ENCODE assay signal across 8 cellular contexts in genomic region chr1:26541816-26542711, GRCh38. TPM values are rescaled to one million over a fixed set of nuclear protein-coding genes. Genes with fewer than 3 reads are reported as not detected.
DNase-seq lines count a peak whose midpoint lies in the region; ATAC-seq, FAIRE-seq and TF ChIP-seq lines count a peak whose summit lies in the region.

No MANE protein-coding gene starts in this region.

- peaks cover 14% of the 10 kb centered on the region for H3K79me2 ChIP-seq in DND-41 (ENCODE audit: insufficient read depth, low read length)

- H3K27ac ChIP-seq in DND-41 (ENCODE audit: low read length): peak overlapping the region; percentile 74
- H3K27ac ChIP-seq in HUES64 (ENCODE audit: low read depth, low read length): 0 out of 2 replicates have a peak overlapping the region, but pooled peaks have one; percentile 35
- H3K27ac ChIP-seq in WERI-Rb-1: peak overlapping the region; percentile 29
- peak overlapping the region; percentile 86 to 97 for H3K27ac ChIP-seq in left lung

- DNase-seq in DND-41 (peak; percentile 88), WERI-Rb-1 (peak; percentile 73), bronchial epithelial cell (ENCODE audit: low read depth) (peak; percentile 96), left lung (peak; percentile 93 to 96), SW480 (ENCODE audit: low spot score) (no peak)
- DNase-seq in stimulated activated CD4-positive, alpha-beta T cell treated with anti-CD3 and anti-CD28 coated beads, TNF-alpha, amount 100 ng/mL, for 4 hours (ENCODE audit: low read depth in 3 of 3): peak; percentile 37 to 50 (median 42)

- FAIRE-seq in bronchial epithelial cell (lab: Jason Lieb, UNC): peak; percentile 52

- 0 out of 2 replicates have a peak overlapping the region, but pooled peaks have one; percentile 6 for H3K4me2 ChIP-seq in DND-41 (ENCODE audit: insufficient read depth, low read length)

- H3K36me3 ChIP-seq in DND-41 (ENCODE audit: insufficient read depth, low read length): peaks cover 6% of the 10 kb centered on the region; the same call in 1 of the 2 replicates
- H3K36me3 ChIP-seq in HUES64 (ENCODE audit: insufficient read depth, low read length): peaks cover 18% of the 10 kb centered on the region
- H3K36me3 ChIP-seq in WERI-Rb-1: peaks cover 13% of the 10 kb centered on the region
- H3K36me3 ChIP-seq in bronchial epithelial cell (ENCODE audit: control insufficient read depth, insufficient read depth, low read length): peaks cover 9% of the 10 kb centered on the region
- H3K36me3 ChIP-seq in left lung: peaks cover 0 to 16% of the 10 kb centered on the region in 2 donors

- peaks cover 42% of the 10 kb centered on the region for H3K4me1 ChIP-seq in DND-41 (ENCODE audit: insufficient read depth, low read length)
- peaks cover 7% of the 10 kb centered on the region; the same call in 1 of the 2 replicates for H3K4me1 ChIP-seq in HUES64 (ENCODE audit: insufficient read depth, low read length)
- peaks cover 11 to 94% of the 10 kb centered on the region in 2 donors for H3K4me1 ChIP-seq in left lung

- intact Hi-C loops in left lung (cut with DNase I): no loop called here

- peak; percentile 64 for TF ChIP-seq CTCF in DND-41 (IDR thresholded peaks at IDR 0.05; ENCODE audit: borderline replicate concordance, extremely low read depth, low read length, poor library complexity, severe bottlenecking)
- TF ChIP-seq CTCF in WERI-Rb-1 (IDR thresholded peaks at IDR 0.05; ENCODE audit: low read depth, low read length): peak; percentile 63
- TF ChIP-seq CTCF in bronchial epithelial cell (IDR thresholded peaks at IDR 0.05; ENCODE audit: insufficient read depth, low read length, severe bottlenecking): peak; percentile 25
- peak; percentile 12 to 85 for TF ChIP-seq CTCF in left lung (IDR thresholded peaks at IDR 0.05)

- H3K9ac ChIP-seq in DND-41 (ENCODE audit: low read depth, low read length) (peak overlapping the region; percentile 22), HUES64 (ENCODE audit: low read depth, low read length) (0 out of 2 replicates have a peak overlapping the region, but pooled peaks have one; percentile 17)

- H4K20me1 ChIP-seq in DND-41 (ENCODE audit: insufficient read depth, low read length): no peaks in the 10 kb centered on the region

- ATAC-seq in DND-41 (ENCODE audit: insufficient read depth, low read depth): peak; percentile 74
- ATAC-seq in GM21390 (IDR thresholded peaks at IDR 0.05; ENCODE audit: unreplicated experiment): peak; percentile 48
- ATAC-seq in left lung: peak; percentile 73

- H3K4me3 ChIP-seq in DND-41 (ENCODE audit: low read depth in 1 of 2, low read length in 2 of 2): no peak overlapping the region
- no peak overlapping the region for H3K4me3 ChIP-seq in HUES64 (ENCODE audit: low read length)
- no peak overlapping the region for H3K4me3 ChIP-seq in WERI-Rb-1 (ENCODE audit: low read depth, low read length)
- no peak overlapping the region for H3K4me3 ChIP-seq in bronchial epithelial cell (ENCODE audit: low read depth, low read length)
- H3K4me3 ChIP-seq in left lung: peak overlapping the region in 1 of 2 donors; percentile 67

- H3K9me3 ChIP-seq in DND-41 (ENCODE audit: insufficient read depth, low read length, severe bottlenecking): no peaks in the 10 kb centered on the region
- H3K9me3 ChIP-seq in HUES64 (ENCODE audit: insufficient read depth, low read depth, low read length): no peaks in the 10 kb centered on the region
- no peaks in the 10 kb centered on the region for H3K9me3 ChIP-seq in WERI-Rb-1 (ENCODE audit: severe bottlenecking)
- no peaks in the 10 kb centered on the region for H3K9me3 ChIP-seq in left lung

- no peaks in the 10 kb centered on the region for H3K27me3 ChIP-seq in DND-41 (ENCODE audit: insufficient read depth, low read length, poor library complexity)
- H3K27me3 ChIP-seq in HUES64 (ENCODE audit: insufficient read depth, low read length): no peaks in the 10 kb centered on the region
- no peaks in the 10 kb centered on the region for H3K27me3 ChIP-seq in WERI-Rb-1 (ENCODE audit: insufficient read depth, low read depth, severe bottlenecking)
- no peaks in the 10 kb centered on the region for H3K27me3 ChIP-seq in bronchial epithelial cell (ENCODE audit: control insufficient read depth, insufficient read depth, low read length)
- H3K27me3 ChIP-seq in left lung: no peaks in the 10 kb centered on the region

- H2AFZ ChIP-seq in DND-41 (ENCODE audit: low read depth, low read length): 0 out of 2 replicates have a peak overlapping the region, but pooled peaks have one; percentile 20

- WGBS in HUES64: 70% methylated on average over 17 of the region's 18 CpGs

RNA-seq across cellular contexts. Expression of gene RPS6KA1, which starts 12.5 kb away (rescaled TPM):
- 28.6 TPM for polyA plus RNA-seq in HUES64 (2013, experiment 1 of 2)
- 30.1 TPM for polyA plus RNA-seq in HUES64 (2013, experiment 2 of 2)
- 35.5 and 61.3 TPM in 2 replicates for total RNA-seq in bronchial epithelial cell
- total RNA-seq in left lung: 100 to 1,000 TPM in 1 of 2 donors, 10 to 100 TPM in 1; 85.6 to 104 TPM

Comparison
In these comparisons a context has a peak if more than half of its experiments do, and no peak if none do; other contexts are left out.
1. H3K27ac ChIP-seq: peak in every context shown above with its lines; median percentile 92 in left lung; 74 in DND-41; 35 in HUES64; 29 in WERI-Rb-1.